Comparison of ENCODE assay signal across 18 cellular contexts in the genomic region with DNA sequence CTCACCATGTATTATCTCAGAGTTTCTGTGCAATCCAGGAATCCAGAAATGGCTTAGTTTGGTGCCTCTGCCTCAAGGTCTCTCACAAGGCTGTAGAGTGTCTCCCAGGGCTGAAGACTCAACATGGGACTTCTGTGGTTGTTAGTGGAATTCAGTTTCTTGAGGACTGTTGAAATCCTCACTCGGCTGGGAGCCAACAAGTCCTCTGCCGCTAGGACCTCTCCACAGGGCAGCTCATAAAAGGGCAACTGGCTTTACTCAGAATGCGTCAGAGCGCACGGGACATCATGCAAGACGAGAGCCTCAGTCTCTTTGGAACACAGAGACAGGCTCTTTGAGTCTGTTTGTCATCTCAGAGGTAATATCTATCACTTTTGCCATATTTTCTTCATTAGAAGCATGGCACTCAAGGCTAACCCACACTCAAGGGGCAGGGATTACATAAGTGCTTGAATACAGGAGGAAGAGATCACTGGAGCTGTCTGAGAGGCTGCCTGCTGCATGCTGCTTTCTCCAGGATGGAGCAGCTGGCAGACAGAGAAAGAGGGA.
DNase-seq lines count a peak whose midpoint lies in the region; TF ChIP-seq lines count a peak whose summit lies in the region.
"Had no signal": no experiment of that assay in that cellular context is flagged by ENCODE, and none has a peak within 500 bp of the region (broad histone marks: within the 10 kb centered on the region; RNA-seq: fewer than 3 reads in every experiment).

No MANE protein-coding gene starts in this region.

- WGBS in smooth muscle cell (ENCODE audit: low lambda C conversion rate), result 7% methylated on average over 6 of the region's 6 CpGs

- H3K36me3 ChIP-seq in smooth muscle cell (ENCODE audit: low read depth), result no peaks in the 10 kb centered on the region
- H3K36me3 ChIP-seq: neural progenitor cell, tibial nerve had no signal

- peaks cover 9% of the 10 kb centered on the region for H3F3A ChIP-seq in smooth muscle cell (ENCODE audit: low read depth)

- H3K9ac ChIP-seq in smooth muscle cell (ENCODE audit: low read depth), result peak overlapping the region; percentile 38
- H3K9ac ChIP-seq: neural progenitor cell had no signal

- DNase-seq in DMS79 treated with DMSO at 0.1 percent for 48 hours (lab: John Stamatoyannopoulos, UW) (peak; percentile 80), SK-N-DZ (ENCODE audit: low spot score) (peak; percentile 89), fibroblast of villous mesenchyme (ENCODE audit: low read depth) (peak; percentile 92), smooth muscle cell (lab: John Stamatoyannopoulos, UW; ENCODE audit: unreplicated experiment) (peak; percentile 49), NCI-H524 treated with DMSO at 0.1 percent for 48 hours (lab: John Stamatoyannopoulos, UW) (no peak), iPS-NIHi7 (ENCODE audit: extremely low spot score) (no peak)
- no peak for DNase-seq in stimulated activated CD4-positive, alpha-beta T cell treated with anti-CD3 and anti-CD28 coated beads, Interleukin-4, amount 100 ng/mL, for 1 hour
- DNase-seq: activated CD4-positive, alpha-beta T cell treated with anti-CD3 and anti-CD28 coated beads, Interleukin-2, amount 50 U/mL, for 48 hours; activated CD4-positive, CD25-positive, alpha-beta regulatory T cell; activated naive CD8-positive, alpha-beta T cell treated with anti-CD3 and anti-CD28 coated beads for 36 hours; effector CD4-positive, alpha-beta T cell; IMR-90; NCI-H1092 treated with DMSO at 0.1 percent for 48 hours; NCI-H1930; OCI-M1; T1000 had no signal

- H2AFZ ChIP-seq in smooth muscle cell (ENCODE audit: low read depth), result no peak overlapping the region
- H2AFZ ChIP-seq: neural progenitor cell had no signal

- peaks cover 5% of the 10 kb centered on the region for H4K20me1 ChIP-seq in smooth muscle cell (ENCODE audit: low read depth)

- TF ChIP-seq CTCF in fibroblast of villous mesenchyme (IDR thresholded peaks at IDR 0.05; ENCODE audit: insufficient read depth, low read depth, low read length) (no peak), smooth muscle cell (IDR thresholded peaks at IDR 0.05; ENCODE audit: borderline replicate concordance, insufficient read depth, poor library complexity, severe bottlenecking) (no peak)

- H3K27me3 ChIP-seq in smooth muscle cell (ENCODE audit: low read depth), result no peaks in the 10 kb centered on the region
- H3K27me3 ChIP-seq: neural progenitor cell, tibial nerve had no signal

- no peaks in the 10 kb centered on the region for H3K9me3 ChIP-seq in smooth muscle cell (replicated peaks; ENCODE audit: low read depth)
- H3K9me3 ChIP-seq: tibial nerve had no signal

- H3K27ac ChIP-seq in smooth muscle cell (ENCODE audit: low read depth), result peak overlapping the region; percentile 84
- H3K27ac ChIP-seq: neural progenitor cell, tibial nerve had no signal

- no peaks in the 10 kb centered on the region for H3K79me2 ChIP-seq in smooth muscle cell (ENCODE audit: low read depth)

- no peaks in the 10 kb centered on the region for H3K4me1 ChIP-seq in smooth muscle cell (ENCODE audit: low read depth)
- H3K4me1 ChIP-seq: neural progenitor cell, tibial nerve had no signal

- H3K4me3 ChIP-seq in fibroblast of villous mesenchyme (ENCODE audit: low read depth, low read length) (no peak overlapping the region), smooth muscle cell (no peak overlapping the region)
- H3K4me3 ChIP-seq: neural progenitor cell, tibial nerve had no signal

- peak overlapping the region; percentile 59 for H3K4me2 ChIP-seq in smooth muscle cell
- H3K4me2 ChIP-seq: neural progenitor cell had no signal

Comparison
In these comparisons a context has a peak if more than half of its experiments do, and no peak if none do; other contexts are left out.
1. DNase-seq: peak in DMS79 treated with DMSO at 0.1 percent for 48 hours (single experiment), SK-N-DZ (single experiment), fibroblast of villous mesenchyme (single experiment) and smooth muscle cell (single experiment); none in stimulated activated CD4-positive, alpha-beta T cell treated with anti-CD3 and anti-CD28 coated beads, Interleukin-4, amount 100 ng/mL, for 1 hour (single experiment), NCI-H524 treated with DMSO at 0.1 percent for 48 hours (single experiment) and iPS-NIHi7 (single experiment).